Comparison of ENCODE assay signal across 9 cellular contexts in genomic region chrX:154712781-154713391, GRCh38. TPM values are rescaled to one million over a fixed set of nuclear protein-coding genes. Genes with fewer than 3 reads are reported as not detected.
DNase-seq lines count a peak whose midpoint lies in the region; ATAC-seq and TF ChIP-seq lines count a peak whose summit lies in the region.
"Had no signal": no experiment of that assay in that cellular context is flagged by ENCODE, and none has a peak within 500 bp of the region (broad histone marks: within the 10 kb centered on the region; RNA-seq: fewer than 3 reads in every experiment).

No MANE protein-coding gene starts in this region.

- no peak overlapping the region for H2BK12ac ChIP-seq in neuronal stem cell (ENCODE audit: low read length)

- H3K9ac ChIP-seq in adipocyte (ENCODE audit: low read length) = no peak overlapping the region
- H3K9ac ChIP-seq in neuronal stem cell (ENCODE audit: low read depth, low read length, poor library complexity) = no peak overlapping the region

- H3K4me3 ChIP-seq in adipocyte (ENCODE audit: low read length) (no peak overlapping the region), neuronal stem cell (ENCODE audit: low read length in 2 of 2) (no peak overlapping the region)

- no peak overlapping the region for H3K23ac ChIP-seq in neuronal stem cell (ENCODE audit: low read depth, low read length, poor library complexity)

- H4K91ac ChIP-seq in neuronal stem cell (ENCODE audit: low read depth, low read length, poor library complexity) = no peak overlapping the region

- no peak for TF ChIP-seq CTCF in chondrocyte (IDR thresholded peaks at IDR 0.05)

- DNase-seq in EL = peak; percentile 67
- peak; percentile 56 for DNase-seq in adipocyte (ENCODE audit: low read depth)
- no peak for DNase-seq in chondrocyte (ENCODE audit: low spot score)
- no peak for DNase-seq in neuronal stem cell (ENCODE audit: low spot score)
- no peak for DNase-seq in iPS-NIHi11 (ENCODE audit: low spot score)

- no peak overlapping the region for H3K14ac ChIP-seq in neuronal stem cell (ENCODE audit: low read length)

- H2BK15ac ChIP-seq in neuronal stem cell (ENCODE audit: low read length) = no peak overlapping the region

- H3K36me3 Mint-ChIP-seq in stimulated activated naive CD8-positive, alpha-beta T cell treated with anti-CD3 and anti-CD28 coated beads, Interleukin-15, Interleukin-2, amounts not matched to agents 100 ng/mL and 50 ng/mL, for 24 hours (ENCODE audit: low read depth) = peaks cover 14% of the 10 kb centered on the region
- H3K36me3 Mint-ChIP-seq in chondrocyte (ENCODE audit: low read depth) = peaks cover 8% of the 10 kb centered on the region
- H3K36me3 Mint-ChIP-seq: IgD-negative memory B cell had no signal

- peaks cover 14% of the 10 kb centered on the region for H3K27me3 ChIP-seq in adipocyte (replicated peaks; ENCODE audit: control insufficient read depth, insufficient read depth, low read length)
- H3K27me3 ChIP-seq in neuronal stem cell (ENCODE audit: control insufficient read depth in 3 of 3, insufficient read depth in 3 of 3, low read depth in 1 of 3, low read length in 3 of 3) = peaks cover 0 to 2% (median 0%) of the 10 kb centered on the region in 3 experiments

- H3K4me3 Mint-ChIP-seq in stimulated activated naive CD8-positive, alpha-beta T cell treated with anti-CD3 and anti-CD28 coated beads, Interleukin-15, Interleukin-2, amounts not matched to agents 100 ng/mL and 50 ng/mL, for 24 hours = no peak overlapping the region
- no peak overlapping the region for H3K4me3 Mint-ChIP-seq in chondrocyte (ENCODE audit: unreplicated experiment)
- H3K4me3 Mint-ChIP-seq: IgD-negative memory B cell had no signal

- no CpG with 5 or more reads among the region's 4 CpGs for WGBS in neuronal stem cell (ENCODE audit: extremely low coverage in 2 of 2, insufficient read length in 2 of 2, insufficient replicate concordance in 1 of 2), 2 donors

- H3K4me2 ChIP-seq in neuronal stem cell (ENCODE audit: insufficient read depth, low read length, poor library complexity, severe bottlenecking) = no peak overlapping the region

- ATAC-seq in GM19455 (IDR thresholded peaks at IDR 0.05; ENCODE audit: unreplicated experiment) = peak; percentile 95
- peak; percentile 96 for ATAC-seq in HG03432 (IDR thresholded peaks at IDR 0.05; ENCODE audit: unreplicated experiment)

- no peak overlapping the region for H3K18ac ChIP-seq in neuronal stem cell (ENCODE audit: low read length)

- H2AK5ac ChIP-seq in neuronal stem cell (ENCODE audit: low read depth, low read length) = no peak overlapping the region

- no peaks in the 10 kb centered on the region for H3K9me3 ChIP-seq in adipocyte (ENCODE audit: control insufficient read depth, low read length)
- H3K9me3 ChIP-seq in neuronal stem cell (replicated peaks in 1 of 2; ENCODE audit: control insufficient read depth in 2 of 2, insufficient read depth in 1 of 2, low read depth in 1 of 2, low read length in 2 of 2) = no peaks in the 10 kb centered on the region

- H3K27ac ChIP-seq in neuronal stem cell (replicated peaks; ENCODE audit: low read length) = no peak overlapping the region

- no peak overlapping the region for H4K8ac ChIP-seq in neuronal stem cell (ENCODE audit: low read depth, low read length)

- H2BK5ac ChIP-seq in neuronal stem cell (ENCODE audit: low read length) = no peak overlapping the region

- H3K4me1 ChIP-seq in adipocyte (ENCODE audit: control insufficient read depth, insufficient read depth, low read length) (peaks cover 14% of the 10 kb centered on the region), neuronal stem cell (ENCODE audit: control insufficient read depth in 2 of 2, insufficient read depth in 1 of 2, low read depth in 1 of 2, low read length in 2 of 2) (no peaks in the 10 kb centered on the region)

- H3K36me3 ChIP-seq in adipocyte (ENCODE audit: control insufficient read depth, insufficient read depth, low read length, severe bottlenecking) = no peaks in the 10 kb centered on the region
- H3K36me3 ChIP-seq in neuronal stem cell (replicated peaks in 1 of 2; ENCODE audit: control insufficient read depth in 2 of 2, insufficient read depth in 2 of 2, low read length in 2 of 2) = no peaks in the 10 kb centered on the region

- no peaks in the 10 kb centered on the region for H3K9me3 Mint-ChIP-seq in stimulated activated naive CD8-positive, alpha-beta T cell treated with anti-CD3 and anti-CD28 coated beads, Interleukin-15, Interleukin-2, amounts not matched to agents 100 ng/mL and 50 ng/mL, for 24 hours
- peaks cover 8% of the 10 kb centered on the region for H3K9me3 Mint-ChIP-seq in chondrocyte (ENCODE audit: low read depth)
- H3K9me3 Mint-ChIP-seq: IgD-negative memory B cell had no signal

- H2AFZ ChIP-seq in neuronal stem cell (ENCODE audit: low read length) = no peak overlapping the region

- H3K79me1 ChIP-seq in neuronal stem cell (ENCODE audit: low read depth, low read length) = no peaks in the 10 kb centered on the region

- no peaks in the 10 kb centered on the region for H3K27me3 Mint-ChIP-seq in stimulated activated naive CD8-positive, alpha-beta T cell treated with anti-CD3 and anti-CD28 coated beads, Interleukin-15, Interleukin-2, amounts not matched to agents 100 ng/mL and 50 ng/mL, for 24 hours
- no peaks in the 10 kb centered on the region for H3K27me3 Mint-ChIP-seq in chondrocyte (ENCODE audit: low read depth)
- H3K27me3 Mint-ChIP-seq: IgD-negative memory B cell had no signal

- H3K4ac ChIP-seq in neuronal stem cell (ENCODE audit: low read length) = no peak overlapping the region

- peak overlapping the region; percentile 74 for H3K27ac Mint-ChIP-seq in stimulated activated naive CD8-positive, alpha-beta T cell treated with anti-CD3 and anti-CD28 coated beads, Interleukin-15, Interleukin-2, amounts not matched to agents 100 ng/mL and 50 ng/mL, for 24 hours
- H3K27ac Mint-ChIP-seq in chondrocyte (ENCODE audit: unreplicated experiment) = no peak overlapping the region

- H2BK120ac ChIP-seq in neuronal stem cell (ENCODE audit: low read depth, low read length) = no peak overlapping the region

- H3K4me1 Mint-ChIP-seq in stimulated activated naive CD8-positive, alpha-beta T cell treated with anti-CD3 and anti-CD28 coated beads, Interleukin-15, Interleukin-2, amounts not matched to agents 100 ng/mL and 50 ng/mL, for 24 hours (ENCODE audit: low read depth) = peaks cover 48% of the 10 kb centered on the region
- peaks cover 3% of the 10 kb centered on the region for H3K4me1 Mint-ChIP-seq in chondrocyte (ENCODE audit: low read depth)

RNA-seq across cellular contexts. Expression of gene GAB3, which starts 38.0 kb away (rescaled TPM):
- total RNA-seq in chondrocyte = 2.0 to 2.4 TPM (median 2.2 TPM) in 3 replicates
- 0.01 TPM for polyA plus RNA-seq in neuronal stem cell (2013, experiment 1 of 2)
- under 0.01 TPM for polyA plus RNA-seq in neuronal stem cell (2013, experiment 2 of 2)

RNA-seq across cellular contexts. Expression of gene DKC1, which starts 49.8 kb away (rescaled TPM):
- total RNA-seq in chondrocyte = 31.1 to 38.1 TPM (median 31.2 TPM) in 3 replicates
- polyA plus RNA-seq in neuronal stem cell (2013, experiment 1 of 2) = 71.0 TPM
- 71.8 TPM for polyA plus RNA-seq in neuronal stem cell (2013, experiment 2 of 2)

RNA-seq across cellular contexts. Expression of gene CTAG2, which starts 59.5 kb away (rescaled TPM):
- not detected in 3 replicates for total RNA-seq in chondrocyte
- polyA plus RNA-seq in neuronal stem cell (2013, experiment 1 of 2) = not detected
- polyA plus RNA-seq in neuronal stem cell (2013, experiment 2 of 2) = not detected
- polyA plus RNA-seq: IgD-negative memory B cell had no signal

Comparison
In these comparisons a context has a peak if more than half of its experiments do, and no peak if none do; other contexts are left out.
1. DNase-seq: peak in EL (single experiment) and adipocyte (single experiment); none in chondrocyte (single experiment), neuronal stem cell (single experiment) and iPS-NIHi11 (single experiment).